Comparison of ENCODE assay signal across 8 cellular contexts in genomic region chr15:45276851-45277250, GRCh38. TPM values are rescaled to one million over a fixed set of nuclear protein-coding genes. Genes with fewer than 3 reads are reported as not detected.
DNase-seq lines count a peak whose midpoint lies in the region; ATAC-seq, FAIRE-seq and TF ChIP-seq lines count a peak whose summit lies in the region.

No MANE protein-coding gene starts in this region.

- no peak overlapping the region for H3K27ac ChIP-seq in A549
- H3K27ac ChIP-seq in OCI-LY7 (ENCODE audit: low read depth, low read length, poor library complexity, severe bottlenecking), result no peak overlapping the region
- no peak overlapping the region for H3K27ac ChIP-seq in small intestine (ENCODE audit: low read depth in 1 of 2, low read length in 1 of 2)

- TF ChIP-seq POLR2A in A549 (IDR thresholded peaks at IDR 0.05; ENCODE audit: low read length), result no peak

- no peak for ATAC-seq in A549
- no peak for ATAC-seq in activated naive CD4-positive, alpha-beta T cell treated with anti-CD3 and anti-CD28 coated beads, Interleukin-2, amount 50 U/mL, for 72 hours

- DNase-seq in A549 (ENCODE audit: low read depth in 1 of 2, low spot score in 1 of 2) (peak; percentile 28 to 33), GM18507 (ENCODE audit: extremely low spot score, insufficient read length, low read depth) (no peak), OCI-LY7 (ENCODE audit: low spot score) (peak; percentile 52), epithelial cell of proximal tubule (ENCODE audit: low read depth) (no peak), small intestine (peak; percentile 74)
- DNase-seq in activated T-helper 1 cell treated with anti-CD3 and anti-CD28 coated beads, Interleukin-12 subunit alpha, Interleukin-12 subunit beta, Interleukin-2, Interleukin-4 antibody, amounts not matched to agents 30 ng/mL and 10 ng/mL and 1 ng/mL, durations not matched to agents 14 hours and 24 hours and 36 hours (ENCODE audit: low spot score), result no peak
- DNase-seq in stimulated activated CD4-positive, alpha-beta T cell treated with anti-CD3 and anti-CD28 coated beads, Interleukin-4, amount 100 ng/mL, for 1 hour, result no peak
- DNase-seq in activated naive CD4-positive, alpha-beta T cell treated with anti-CD3 and anti-CD28 coated beads, Interleukin-2, amount 50 U/mL, for 72 hours (ENCODE audit: low spot score in 2 of 2), result no peak

- no TSS peak for BruUV-seq in OCI-LY7 (replicated peaks; lab: Mats Ljungman, UMichigan)

- CTCF ChIA-PET in A549 (lab: Yijun Ruan, JAX) (interaction anchor here (0.6 to 1.5 kb wide), 8 partner anchors 13 to 181 kb away, joined by 3 to 4 read pairs (median 4); no protein-coding TSS in a partner anchor), OCI-LY7 (lab: Charles Lee; ENCODE audit: unreplicated experiment) (no interaction called here)

- no peak overlapping the region for H3K4me3 Mint-ChIP-seq in activated T-helper 1 cell treated with anti-CD3 and anti-CD28 coated beads, Interleukin-12 subunit alpha, Interleukin-12 subunit beta, Interleukin-2, Interleukin-4 antibody, amounts not matched to agents 30 ng/mL and 10 ng/mL and 1 ng/mL, durations not matched to agents 14 hours and 24 hours and 36 hours

- peaks cover 6% of the 10 kb centered on the region for H3K9me3 Mint-ChIP-seq in activated T-helper 1 cell treated with anti-CD3 and anti-CD28 coated beads, Interleukin-12 subunit alpha, Interleukin-12 subunit beta, Interleukin-2, Interleukin-4 antibody, amounts not matched to agents 30 ng/mL and 10 ng/mL and 1 ng/mL, durations not matched to agents 14 hours and 24 hours and 36 hours
- H3K9me3 Mint-ChIP-seq in activated naive CD4-positive, alpha-beta T cell treated with anti-CD3 and anti-CD28 coated beads, Interleukin-2, amount 50 U/mL, for 72 hours, result no peaks in the 10 kb centered on the region

- no peak overlapping the region for H3K4me2 ChIP-seq in A549
- no peak overlapping the region for H3K4me2 ChIP-seq in OCI-LY7 (ENCODE audit: low read length)

- peaks cover 4% of the 10 kb centered on the region for H3K36me3 Mint-ChIP-seq in activated T-helper 1 cell treated with anti-CD3 and anti-CD28 coated beads, Interleukin-12 subunit alpha, Interleukin-12 subunit beta, Interleukin-2, Interleukin-4 antibody, amounts not matched to agents 30 ng/mL and 10 ng/mL and 1 ng/mL, durations not matched to agents 14 hours and 24 hours and 36 hours (ENCODE audit: low read depth)
- peaks cover 0 to 6% of the 10 kb centered on the region in 2 donors for H3K36me3 Mint-ChIP-seq in activated naive CD4-positive, alpha-beta T cell treated with anti-CD3 and anti-CD28 coated beads, Interleukin-2, amount 50 U/mL, for 72 hours

- 4% methylated on average over 2 of the region's 2 CpGs for WGBS in A549 (ENCODE audit: missing lambda C conversion rate)
- 0 to 14% (median 6%) methylated on average over 2 of the region's 2 CpGs for WGBS in small intestine, 3 donors

- intact Hi-C loops in OCI-LY7 (cut with micrococcal nuclease; ENCODE audit: unreplicated experiment), result no loop called here
- intact Hi-C loops in activated T-helper 1 cell treated with anti-CD3 and anti-CD28 coated beads, Interleukin-12 subunit alpha, Interleukin-12 subunit beta, Interleukin-2, Interleukin-4 antibody, amounts not matched to agents 30 ng/mL and 10 ng/mL and 1 ng/mL, durations not matched to agents 14 hours and 24 hours and 36 hours (cut with micrococcal nuclease), result no loop called here

- no peak for TF ChIP-seq EP300 in A549 (IDR thresholded peaks at IDR 0.05)

- POLR2A ChIA-PET in A549 (lab: Yijun Ruan, JAX), result interaction anchor here (1.0 kb wide), 1 partner anchor 79 kb away, joined by 4 read pairs; no protein-coding TSS in a partner anchor
- POLR2A ChIA-PET in OCI-LY7 (lab: Charles Lee), result interaction anchor here (0.7 kb wide), 1 partner anchor 312 kb away, joined by 3 read pairs; no protein-coding TSS in a partner anchor

- peak; percentile 61 for TF ChIP-seq RAD21 in A549 (conservative IDR thresholded peaks at IDR 0.05 in 1 of 2, IDR thresholded peaks at IDR 0.05 in 1 of 2)

- H3K4me1 ChIP-seq in A549, result peaks cover 9% of the 10 kb centered on the region; the same call in 1 of the 3 replicates
- H3K4me1 ChIP-seq in OCI-LY7 (ENCODE audit: insufficient read depth, low read length, poor library complexity, severe bottlenecking), result peaks cover 13% of the 10 kb centered on the region
- peaks cover 2 to 4% of the 10 kb centered on the region in 2 donors for H3K4me1 ChIP-seq in small intestine (ENCODE audit: control insufficient read depth in 2 of 2, insufficient read depth in 1 of 2, low read depth in 1 of 2, low read length in 1 of 2)

- peaks cover 6% of the 10 kb centered on the region for H3K27me3 Mint-ChIP-seq in activated T-helper 1 cell treated with anti-CD3 and anti-CD28 coated beads, Interleukin-12 subunit alpha, Interleukin-12 subunit beta, Interleukin-2, Interleukin-4 antibody, amounts not matched to agents 30 ng/mL and 10 ng/mL and 1 ng/mL, durations not matched to agents 14 hours and 24 hours and 36 hours (ENCODE audit: insufficient read depth)

- H3K27ac Mint-ChIP-seq in activated T-helper 1 cell treated with anti-CD3 and anti-CD28 coated beads, Interleukin-12 subunit alpha, Interleukin-12 subunit beta, Interleukin-2, Interleukin-4 antibody, amounts not matched to agents 30 ng/mL and 10 ng/mL and 1 ng/mL, durations not matched to agents 14 hours and 24 hours and 36 hours, result no peak overlapping the region
- H3K27ac Mint-ChIP-seq in activated naive CD4-positive, alpha-beta T cell treated with anti-CD3 and anti-CD28 coated beads, Interleukin-2, amount 50 U/mL, for 72 hours, result no peak overlapping the region

- H3K36me3 ChIP-seq in OCI-LY7 (ENCODE audit: insufficient read depth, low read length), result no peaks in the 10 kb centered on the region
- H3K36me3 ChIP-seq in small intestine (ENCODE audit: control insufficient read depth in 2 of 2, insufficient read depth in 2 of 2, low read length in 2 of 2), result no peaks in the 10 kb centered on the region

- H3K4me3 ChIP-seq in A549, result no peak overlapping the region
- H3K4me3 ChIP-seq in OCI-LY7 (ENCODE audit: low read depth, low read length, poor library complexity, severe bottlenecking), result no peak overlapping the region
- no peak overlapping the region for H3K4me3 ChIP-seq in epithelial cell of proximal tubule (ENCODE audit: low read depth, low read length)
- H3K4me3 ChIP-seq in small intestine (ENCODE audit: low read depth in 1 of 2, low read length in 2 of 2), result no peak overlapping the region

- no peaks in the 10 kb centered on the region for H4K20me1 ChIP-seq in OCI-LY7 (ENCODE audit: insufficient read depth, low read length)

- H3K9me3 ChIP-seq in A549 (no peaks in the 10 kb centered on the region), OCI-LY7 (ENCODE audit: low read length) (no peaks in the 10 kb centered on the region), small intestine (ENCODE audit: control insufficient read depth, low read depth) (no peaks in the 10 kb centered on the region)

- FAIRE-seq in A549 (lab: Jason Lieb, UNC), result no peak
- peak; percentile 66 for FAIRE-seq in GM18507 (lab: Jason Lieb, UNC)
- no peak for FAIRE-seq in small intestine (lab: Jason Lieb, UNC)

- no peak overlapping the region for H2AFZ ChIP-seq in OCI-LY7 (ENCODE audit: low read length)

- H3K9me2 ChIP-seq in OCI-LY7 (ENCODE audit: insufficient read depth, low read length), result no peaks in the 10 kb centered on the region

- H3K27me3 ChIP-seq in small intestine (ENCODE audit: control insufficient read depth in 2 of 2, insufficient read depth in 2 of 2, low read length in 2 of 2), result no peaks in the 10 kb centered on the region

- TF ChIP-seq CTCF in A549 (IDR thresholded peaks at IDR 0.05) (peak; percentile 57), OCI-LY7 (conservative IDR thresholded peaks at IDR 0.05; ENCODE audit: low read length) (peak; percentile 81), epithelial cell of proximal tubule (conservative IDR thresholded peaks at IDR 0.05; ENCODE audit: low read depth, low read length) (peak; percentile 59)

- no peaks in the 10 kb centered on the region for H3K79me2 ChIP-seq in OCI-LY7 (ENCODE audit: insufficient read depth, low read depth, low read length)

- H3K4me1 Mint-ChIP-seq in activated T-helper 1 cell treated with anti-CD3 and anti-CD28 coated beads, Interleukin-12 subunit alpha, Interleukin-12 subunit beta, Interleukin-2, Interleukin-4 antibody, amounts not matched to agents 30 ng/mL and 10 ng/mL and 1 ng/mL, durations not matched to agents 14 hours and 24 hours and 36 hours (ENCODE audit: low read depth), result peaks cover 7% of the 10 kb centered on the region

TF ChIP-seq in A549, 52 proteins besides CTCF, POLR2A, EP300 and RAD21:
- TF ChIP-seq SMC3 (IDR thresholded peaks at IDR 0.05) (peak; percentile 63), RFX5 (IDR thresholded peaks at IDR 0.05) (no peak), HOXA7 (CRISPR knock-in tag; IDR thresholded peaks at IDR 0.05) (no peak), KDM5A (IDR thresholded peaks at IDR 0.05) (no peak)

RNA-seq across cellular contexts. Expression of gene SLC28A2, which starts 24.8 kb away (rescaled TPM):
- polyA plus RNA-seq in A549 (2011; rRNA removed), result 0.13 and 0.35 TPM in 2 replicates
- 0.01 TPM in 1 of 2 replicates, not detected in the other for polyA plus RNA-seq in A549 (2012; cell fraction: cytosol; rRNA removed)
- 0.02 and 0.04 TPM in 2 replicates for polyA plus RNA-seq in A549 (2012; cell fraction: nucleus; rRNA removed)
- not detected in 3 replicates for polyA plus RNA-seq in A549 (2017; fragmentation: RNase III; extraction: RNeasy Plus Mini Kit Qiagen cat#74134 plus additional on column Dnase treatment)
- polyA minus RNA-seq in A549 (2011; rRNA and poly(A)+ RNA removed), result 0.04 TPM in 1 of 2 replicates, not detected in the other
- not detected in 2 replicates for total RNA-seq in OCI-LY7 (2014; rRNA removed; shearing (Covaris generic))
- total RNA-seq in OCI-LY7 (2022), result not detected in 2 replicates
- not detected in 2 replicates for total RNA-seq in epithelial cell of proximal tubule
- 10 to 100 TPM in 2 of 3 donors, 1 to 10 TPM in 1; 5.4 to 36.0 (median 30.5) TPM for polyA plus RNA-seq in small intestine
- not detected in 2 replicates for total RNA-seq in activated T-helper 1 cell treated with anti-CD3 and anti-CD28 coated beads, Interleukin-12 subunit alpha, Interleukin-12 subunit beta, Interleukin-2, Interleukin-4 antibody, amounts not matched to agents 30 ng/mL and 10 ng/mL and 1 ng/mL, durations not matched to agents 14 hours and 24 hours and 36 hours
- total RNA-seq in activated naive CD4-positive, alpha-beta T cell treated with anti-CD3 and anti-CD28 coated beads, Interleukin-2, amount 50 U/mL, for 72 hours, result not detected

Comparison
In these comparisons a context has a peak if more than half of its experiments do, and no peak if none do; other contexts are left out.
1. DNase-seq: peak in A549 (2 of 2), OCI-LY7 (single experiment) and small intestine (single experiment); none in GM18507 (single experiment), epithelial cell of proximal tubule (single experiment), activated T-helper 1 cell treated with anti-CD3 and anti-CD28 coated beads, Interleukin-12 subunit alpha, Interleukin-12 subunit beta, Interleukin-2, Interleukin-4 antibody, amounts not matched to agents 30 ng/mL and 10 ng/mL and 1 ng/mL, durations not matched to agents 14 hours and 24 hours and 36 hours (single experiment), stimulated activated CD4-positive, alpha-beta T cell treated with anti-CD3 and anti-CD28 coated beads, Interleukin-4, amount 100 ng/mL, for 1 hour (single experiment) and activated naive CD4-positive, alpha-beta T cell treated with anti-CD3 and anti-CD28 coated beads, Interleukin-2, amount 50 U/mL, for 72 hours (0 of 2).
2. Peak in every context shown above with its lines, with median percentiles within 50 percentile points of each other: CTCF ChIP-seq.